17 cellular contexts compared by ENCODE assay signal in genomic region chr17:72477529-72477928, GRCh38.
DNase-seq lines count a peak whose midpoint lies in the region; ATAC-seq and TF ChIP-seq lines count a peak whose summit lies in the region.
"Had no signal": no experiment of that assay in that cellular context is flagged by ENCODE, and none has a peak within 500 bp of the region (broad histone marks: within the 10 kb centered on the region; RNA-seq: fewer than 3 reads in every experiment).

No MANE protein-coding gene starts in this region.

- peaks cover 20% of the 10 kb centered on the region for H3K4me1 Mint-ChIP-seq in neural progenitor cell
- H3K4me1 Mint-ChIP-seq: activated CD4-positive, alpha-beta memory T cell treated with anti-CD3 and anti-CD28 coated beads, Interleukin-2, amount 10 ng/mL, durations not matched to agents 7 days and 5 days; activated naive CD4-positive, alpha-beta T cell treated with anti-CD3 and anti-CD28 coated beads, Interleukin-2, amount 50 U/mL, for 24 hours; CD14-positive monocyte; stimulated activated memory B cell treated with anti-CD40 and anti-IgM and Interleukin-4, amounts not matched to agents 10 μg/mL and 1 μg/mL and 100 μg/mL, for 72 hours had no signal

- peak; percentile 62 for DNase-seq in DMS79 treated with DMSO at 0.1 percent for 48 hours (lab: John Stamatoyannopoulos, UW)
- DNase-seq in NCI-H2029 treated with DMSO at 0.1 percent for 48 hours (lab: John Stamatoyannopoulos, UW), result peak; percentile 71
- peak; percentile 81 to 91 (median 89) for DNase-seq in body of pancreas
- no peak for DNase-seq in neural progenitor cell (ENCODE audit: low spot score)
- no peak for DNase-seq in AG08395 (ENCODE audit: low spot score)
- no peak for DNase-seq in AML-193 (lab: John Stamatoyannopoulos, UW)
- DNase-seq in central memory CD4-positive, alpha-beta T cell, result no peak
- no peak for DNase-seq in activated effector memory CD4-positive, alpha-beta T cell treated with anti-CD3 and anti-CD28 coated beads, Interleukin-2, amount 50 U/mL, for 16 hours
- DNase-seq: activated CD4-positive, alpha-beta memory T cell treated with anti-CD3 and anti-CD28 coated beads, Interleukin-2, amount 10 ng/mL, durations not matched to agents 7 days and 5 days; foreskin melanocyte; occipital lobe; stimulated activated CD4-positive, alpha-beta T cell treated with anti-CD3 and anti-CD28 coated beads, Interleukin-1b, Interleukin-23, amount 100 ng/mL, for 48 hours had no signal

- no peaks in the 10 kb centered on the region for H4K20me1 ChIP-seq in neural progenitor cell (ENCODE audit: low read depth)

- 15 to 20% methylated on average over 7 of the region's 7 CpGs for WGBS in body of pancreas, 2 donors

- no peaks in the 10 kb centered on the region for H3K9me3 ChIP-seq in body of pancreas
- no peaks in the 10 kb centered on the region for H3K9me3 ChIP-seq in neural progenitor cell (ENCODE audit: low read depth)

- no peak overlapping the region for H2AFZ ChIP-seq in neural progenitor cell (replicated peaks)

- peak in 2 of 7 experiments; percentile 29 to 43 for TF ChIP-seq CTCF in body of pancreas (IDR thresholded peaks at IDR 0.05)
- TF ChIP-seq CTCF in neural progenitor cell (IDR thresholded peaks at IDR 0.05), result no peak

- H3K27ac ChIP-seq in body of pancreas (peak overlapping the region; percentile 69 to 93 (median 86)), neural progenitor cell (peak overlapping the region; percentile 26)

- TF ChIP-seq POLR2A in body of pancreas (IDR thresholded peaks at IDR 0.05), result no peak

- no peak overlapping the region for H3K4me3 Mint-ChIP-seq in neural progenitor cell
- H3K4me3 Mint-ChIP-seq: activated CD4-positive, alpha-beta memory T cell treated with anti-CD3 and anti-CD28 coated beads, Interleukin-2, amount 10 ng/mL, durations not matched to agents 7 days and 5 days; activated naive CD4-positive, alpha-beta T cell treated with anti-CD3 and anti-CD28 coated beads, Interleukin-2, amount 50 U/mL, for 24 hours; CD14-positive monocyte; IgD-negative memory B cell; stimulated activated memory B cell treated with anti-CD40 and anti-IgM and Interleukin-4, amounts not matched to agents 10 μg/mL and 1 μg/mL and 100 μg/mL, for 72 hours; T-helper 1 cell treated with Interleukin-12 subunit alpha and Interleukin-12 subunit beta and Interleukin-4 antibody, amounts not matched to agents 30 μg/mL and 1 μg/mL, for 36 hours had no signal

- H3K27me3 Mint-ChIP-seq in neural progenitor cell (ENCODE audit: insufficient read depth, low read depth), result no peaks in the 10 kb centered on the region
- H3K27me3 Mint-ChIP-seq: activated CD4-positive, alpha-beta memory T cell treated with anti-CD3 and anti-CD28 coated beads, Interleukin-2, amount 10 ng/mL, durations not matched to agents 7 days and 5 days had no signal

- H3K79me2 ChIP-seq in neural progenitor cell (ENCODE audit: low read depth), result no peaks in the 10 kb centered on the region

- H3K9me3 Mint-ChIP-seq in neural progenitor cell, result peaks cover 10% of the 10 kb centered on the region
- H3K9me3 Mint-ChIP-seq: activated naive CD4-positive, alpha-beta T cell treated with anti-CD3 and anti-CD28 coated beads, Interleukin-2, amount 50 U/mL, for 24 hours; T-helper 1 cell treated with Interleukin-12 subunit alpha and Interleukin-12 subunit beta and Interleukin-4 antibody, amounts not matched to agents 30 μg/mL and 1 μg/mL, for 36 hours had no signal

- no peaks in the 10 kb centered on the region for H3K36me3 Mint-ChIP-seq in neural progenitor cell
- H3K36me3 Mint-ChIP-seq: activated naive CD4-positive, alpha-beta T cell treated with anti-CD3 and anti-CD28 coated beads, Interleukin-2, amount 50 U/mL, for 24 hours; CD14-positive monocyte; IgD-negative memory B cell; stimulated activated memory B cell treated with anti-CD40 and anti-IgM and Interleukin-4, amounts not matched to agents 10 μg/mL and 1 μg/mL and 100 μg/mL, for 72 hours had no signal

- H3K4me2 ChIP-seq in neural progenitor cell, result no peak overlapping the region

- H3F3A ChIP-seq in neural progenitor cell (ENCODE audit: low read depth), result peaks cover 34% of the 10 kb centered on the region

- no peaks in the 10 kb centered on the region for H3K36me3 ChIP-seq in body of pancreas (replicated peaks in 1 of 2; ENCODE audit: insufficient read depth in 1 of 2, low read depth in 2 of 2)
- no peaks in the 10 kb centered on the region for H3K36me3 ChIP-seq in neural progenitor cell

- intact Hi-C loops in body of pancreas (cut with DNase I), result no loop called here

- no peak overlapping the region for H3K27ac Mint-ChIP-seq in neural progenitor cell
- H3K27ac Mint-ChIP-seq: activated CD4-positive, alpha-beta memory T cell treated with anti-CD3 and anti-CD28 coated beads, Interleukin-2, amount 10 ng/mL, durations not matched to agents 7 days and 5 days; activated naive CD4-positive, alpha-beta T cell treated with anti-CD3 and anti-CD28 coated beads, Interleukin-2, amount 50 U/mL, for 24 hours; CD14-positive monocyte; IgD-negative memory B cell; stimulated activated memory B cell treated with anti-CD40 and anti-IgM and Interleukin-4, amounts not matched to agents 10 μg/mL and 1 μg/mL and 100 μg/mL, for 72 hours; T-helper 1 cell treated with Interleukin-12 subunit alpha and Interleukin-12 subunit beta and Interleukin-4 antibody, amounts not matched to agents 30 μg/mL and 1 μg/mL, for 36 hours had no signal

- H3K4me3 ChIP-seq in body of pancreas (no peak overlapping the region), neural progenitor cell (no peak overlapping the region)

- H3K9ac ChIP-seq in neural progenitor cell, result no peak overlapping the region

- H3K4me1 ChIP-seq in body of pancreas (peaks cover 55% of the 10 kb centered on the region), neural progenitor cell (peaks cover 22% of the 10 kb centered on the region)

- H3K27me3 ChIP-seq in body of pancreas (no peaks in the 10 kb centered on the region), neural progenitor cell (no peaks in the 10 kb centered on the region)

- ATAC-seq in body of pancreas, result peak; percentile 89
- ATAC-seq: stimulated activated memory B cell treated with anti-CD40 and anti-IgM and Interleukin-4, amounts not matched to agents 10 μg/mL and 1 μg/mL and 100 μg/mL, for 72 hours had no signal

Comparison
In these comparisons a context has a peak if more than half of its experiments do, and no peak if none do; other contexts are left out.
1. DNase-seq: peak in DMS79 treated with DMSO at 0.1 percent for 48 hours (single experiment), NCI-H2029 treated with DMSO at 0.1 percent for 48 hours (single experiment) and body of pancreas (4 of 4); none in neural progenitor cell (single experiment), AG08395 (single experiment), AML-193 (0 of 2), central memory CD4-positive, alpha-beta T cell (single experiment) and activated effector memory CD4-positive, alpha-beta T cell treated with anti-CD3 and anti-CD28 coated beads, Interleukin-2, amount 50 U/mL, for 16 hours (single experiment).